ENCODE assay signal across 2 cellular contexts in genomic region chr15:67945951-67946700, GRCh38.
TF ChIP-seq lines count a peak whose summit lies in the region.

No MANE protein-coding gene starts in this region.

TF ChIP-seq in A549, 52 proteins besides CTCF, POLR2A, EP300 and RAD21:
- TF ChIP-seq ELK1 (IDR thresholded peaks at IDR 0.05; ENCODE audit: low read depth, low read length) (no peak), PHF8 (IDR thresholded peaks at IDR 0.05; ENCODE audit: borderline replicate concordance, low read depth) (no peak), MYC (IDR thresholded peaks at IDR 0.05; ENCODE audit: borderline replicate concordance, low read length) (peak; percentile 64; the same call in 1 of the 2 replicates), RNF2 (IDR thresholded peaks at IDR 0.05; ENCODE audit: borderline replicate concordance, low read depth) (no peak), HOXB13 (CRISPR knock-in tag; IDR thresholded peaks at IDR 0.05; ENCODE audit: low read depth) (no peak; the same call in 1 of the 2 replicates), HES2 (IDR thresholded peaks at IDR 0.05) (no peak), ZNF302 (CRISPR knock-in tag; IDR thresholded peaks at IDR 0.05) (no peak), SMC3 (IDR thresholded peaks at IDR 0.05) (peak; percentile 17; the same call in 1 of the 3 replicates), GATA3 (IDR thresholded peaks at IDR 0.05; ENCODE audit: borderline replicate concordance) (peak; percentile 39; the same call in 1 of the 2 replicates), EHF (CRISPR knock-in tag; IDR thresholded peaks at IDR 0.05) (no peak), ZC3H11A (IDR thresholded peaks at IDR 0.05) (no peak), HOXA7 (CRISPR knock-in tag; IDR thresholded peaks at IDR 0.05) (no peak), USF2 (IDR thresholded peaks at IDR 0.05) (peak; percentile 68), MAFK (IDR thresholded peaks at IDR 0.05; ENCODE audit: partially characterized antibody) (no peak), FOSL2 (IDR thresholded peaks at IDR 0.05) (no peak), FOSL2 (CRISPR knock-in tag; IDR thresholded peaks at IDR 0.05) (no peak), NFE2L2 (conservative IDR thresholded peaks at IDR 0.05; ENCODE audit: low read length) (no peak), HOXB5 (CRISPR knock-in tag; IDR thresholded peaks at IDR 0.05) (no peak), POLR2AphosphoS2 (conservative IDR thresholded peaks at IDR 0.05; ENCODE audit: low read length) (no peak), RCOR1 (IDR thresholded peaks at IDR 0.05; ENCODE audit: low read depth, low read length) (no peak)
- TF ChIP-seq, protein P1, sequence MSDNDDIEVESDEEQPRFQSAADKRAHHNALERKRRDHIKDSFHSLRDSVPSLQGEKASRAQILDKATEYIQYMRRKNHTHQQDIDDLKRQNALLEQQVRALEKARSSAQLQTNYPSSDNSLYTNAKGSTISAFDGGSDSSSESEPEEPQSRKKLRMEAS (IDR thresholded peaks at IDR 0.05), result peak; percentile 64; the same call in 1 of the 2 replicates
- TF ChIP-seq, protein P2, sequence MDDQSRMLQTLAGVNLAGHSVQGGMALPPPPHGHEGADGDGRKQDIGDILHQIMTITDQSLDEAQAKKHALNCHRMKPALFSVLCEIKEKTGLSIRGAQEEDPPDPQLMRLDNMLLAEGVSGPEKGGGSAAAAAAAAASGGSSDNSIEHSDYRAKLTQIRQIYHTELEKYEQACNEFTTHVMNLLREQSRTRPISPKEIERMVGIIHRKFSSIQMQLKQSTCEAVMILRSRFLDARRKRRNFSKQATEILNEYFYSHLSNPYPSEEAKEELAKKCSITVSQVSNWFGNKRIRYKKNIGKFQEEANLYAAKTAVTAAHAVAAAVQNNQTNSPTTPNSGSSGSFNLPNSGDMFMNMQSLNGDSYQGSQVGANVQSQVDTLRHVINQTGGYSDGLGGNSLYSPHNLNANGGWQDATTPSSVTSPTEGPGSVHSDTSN (IDR thresholded peaks at IDR 0.05), result no peak
- TF ChIP-seq, protein P3, sequence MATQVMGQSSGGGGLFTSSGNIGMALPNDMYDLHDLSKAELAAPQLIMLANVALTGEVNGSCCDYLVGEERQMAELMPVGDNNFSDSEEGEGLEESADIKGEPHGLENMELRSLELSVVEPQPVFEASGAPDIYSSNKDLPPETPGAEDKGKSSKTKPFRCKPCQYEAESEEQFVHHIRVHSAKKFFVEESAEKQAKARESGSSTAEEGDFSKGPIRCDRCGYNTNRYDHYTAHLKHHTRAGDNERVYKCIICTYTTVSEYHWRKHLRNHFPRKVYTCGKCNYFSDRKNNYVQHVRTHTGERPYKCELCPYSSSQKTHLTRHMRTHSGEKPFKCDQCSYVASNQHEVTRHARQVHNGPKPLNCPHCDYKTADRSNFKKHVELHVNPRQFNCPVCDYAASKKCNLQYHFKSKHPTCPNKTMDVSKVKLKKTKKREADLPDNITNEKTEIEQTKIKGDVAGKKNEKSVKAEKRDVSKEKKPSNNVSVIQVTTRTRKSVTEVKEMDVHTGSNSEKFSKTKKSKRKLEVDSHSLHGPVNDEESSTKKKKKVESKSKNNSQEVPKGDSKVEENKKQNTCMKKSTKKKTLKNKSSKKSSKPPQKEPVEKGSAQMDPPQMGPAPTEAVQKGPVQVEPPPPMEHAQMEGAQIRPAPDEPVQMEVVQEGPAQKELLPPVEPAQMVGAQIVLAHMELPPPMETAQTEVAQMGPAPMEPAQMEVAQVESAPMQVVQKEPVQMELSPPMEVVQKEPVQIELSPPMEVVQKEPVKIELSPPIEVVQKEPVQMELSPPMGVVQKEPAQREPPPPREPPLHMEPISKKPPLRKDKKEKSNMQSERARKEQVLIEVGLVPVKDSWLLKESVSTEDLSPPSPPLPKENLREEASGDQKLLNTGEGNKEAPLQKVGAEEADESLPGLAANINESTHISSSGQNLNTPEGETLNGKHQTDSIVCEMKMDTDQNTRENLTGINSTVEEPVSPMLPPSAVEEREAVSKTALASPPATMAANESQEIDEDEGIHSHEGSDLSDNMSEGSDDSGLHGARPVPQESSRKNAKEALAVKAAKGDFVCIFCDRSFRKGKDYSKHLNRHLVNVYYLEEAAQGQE (IDR thresholded peaks at IDR 0.05), result no peak
TF ChIP-seq in A549: peak in this region for 5.

TF ChIP-seq in K562, 482 proteins besides CTCF, POLR2A, EP300 and RAD21 (continued from another document and continues in another):
- no peak for TF ChIP-seq ZBTB49 (CRISPR knock-in tag; IDR thresholded peaks at IDR 0.05; ENCODE audit: borderline replicate concordance)
- no peak for TF ChIP-seq ARID4B (CRISPR knock-in tag; IDR thresholded peaks at IDR 0.05)
- no peak for TF ChIP-seq HNRNPH1 (optimal IDR thresholded peaks at IDR 0.05; ENCODE audit: low read depth, low read length)
- TF ChIP-seq MGA (IDR thresholded peaks at IDR 0.05), result peak; percentile 28; the same call in 1 of the 2 replicates
- TF ChIP-seq MAFF (IDR thresholded peaks at IDR 0.05; ENCODE audit: low read length), result no peak
- TF ChIP-seq, protein P4, sequence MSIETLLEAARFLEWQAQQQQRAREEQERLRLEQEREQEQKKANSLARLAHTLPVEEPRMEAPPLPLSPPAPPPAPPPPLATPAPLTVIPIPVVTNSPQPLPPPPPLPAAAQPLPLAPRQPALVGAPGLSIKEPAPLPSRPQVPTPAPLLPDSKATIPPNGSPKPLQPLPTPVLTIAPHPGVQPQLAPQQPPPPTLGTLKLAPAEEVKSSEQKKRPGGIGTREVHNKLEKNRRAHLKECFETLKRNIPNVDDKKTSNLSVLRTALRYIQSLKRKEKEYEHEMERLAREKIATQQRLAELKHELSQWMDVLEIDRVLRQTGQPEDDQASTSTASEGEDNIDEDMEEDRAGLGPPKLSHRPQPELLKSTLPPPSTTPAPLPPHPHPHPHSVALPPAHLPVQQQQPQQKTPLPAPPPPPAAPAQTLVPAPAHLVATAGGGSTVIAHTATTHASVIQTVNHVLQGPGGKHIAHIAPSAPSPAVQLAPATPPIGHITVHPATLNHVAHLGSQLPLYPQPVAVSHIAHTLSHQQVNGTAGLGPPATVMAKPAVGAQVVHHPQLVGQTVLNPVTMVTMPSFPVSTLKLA (conservative IDR thresholded peaks at IDR 0.05), result peak; percentile 29 to 36; a peak in 1 of 4 replicates
- TF ChIP-seq ZSCAN32 (CRISPR knock-in tag; IDR thresholded peaks at IDR 0.05), result no peak
- no peak for TF ChIP-seq ILF3 (IDR thresholded peaks at IDR 0.05; ENCODE audit: borderline replicate concordance)
- TF ChIP-seq MCM2 (IDR thresholded peaks at IDR 0.05; ENCODE audit: low read depth), result no peak
- TF ChIP-seq L3MBTL2 (IDR thresholded peaks at IDR 0.05), result peak; percentile 34; the same call in 1 of the 2 replicates
- TF ChIP-seq BDP1 (IDR thresholded peaks at IDR 0.05; ENCODE audit: insufficient read depth, insufficient read length), result no peak
- TF ChIP-seq LARP7 (IDR thresholded peaks at IDR 0.05), result no peak
- peak; percentile 42; the same call in 1 of the 2 replicates for TF ChIP-seq RAD51 (IDR thresholded peaks at IDR 0.05; ENCODE audit: borderline replicate concordance, low read depth)
- no peak for TF ChIP-seq HDAC6 (IDR thresholded peaks at IDR 0.05; ENCODE audit: low read depth, low read length)
